ENCODE assay signal across 29 cellular contexts in the genomic region with DNA sequence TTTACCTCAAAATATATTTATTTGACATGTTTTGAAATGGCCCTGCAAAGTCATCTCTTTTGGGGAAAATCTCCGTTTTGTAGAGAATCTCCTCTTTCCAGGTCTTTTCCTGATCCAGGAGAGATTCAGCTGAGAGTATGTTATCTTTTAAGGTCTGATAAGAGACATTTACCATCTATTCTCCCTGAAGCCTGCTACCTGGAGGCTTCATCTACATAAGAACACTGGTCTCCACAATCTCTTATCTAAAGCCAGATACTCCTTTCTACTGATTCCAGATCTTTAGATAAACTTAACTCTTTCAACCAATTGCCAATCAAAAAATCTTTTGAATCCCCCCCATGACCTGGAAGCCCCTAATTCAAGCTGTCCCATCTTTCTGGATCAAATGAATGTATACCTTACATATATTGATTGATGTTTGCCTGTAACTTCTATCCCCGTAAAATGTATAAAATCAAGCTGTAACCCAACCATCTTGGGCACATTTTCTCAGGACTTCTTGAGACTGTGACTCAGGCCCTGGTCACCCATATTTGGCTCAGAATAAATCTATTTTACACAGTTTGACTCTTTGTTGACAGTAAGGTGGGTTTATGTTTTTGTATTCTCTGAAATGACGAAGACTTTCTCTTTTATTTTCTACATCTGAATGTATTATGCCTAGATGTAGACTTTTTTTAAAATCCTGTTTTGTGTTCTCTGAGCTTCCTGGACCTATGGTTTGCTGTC.
DNase-seq lines count a peak whose midpoint lies in the region; ATAC-seq, FAIRE-seq and TF ChIP-seq lines count a peak whose summit lies in the region.
"Had no signal": no experiment of that assay in that cellular context is flagged by ENCODE, and none has a peak within 500 bp of the region (broad histone marks: within the 10 kb centered on the region; RNA-seq: fewer than 3 reads in every experiment).

No MANE protein-coding gene starts in this region.

- ATAC-seq in HG02678 (IDR thresholded peaks at IDR 0.05; ENCODE audit: unreplicated experiment), result no peak
- ATAC-seq: activated CD8-positive, alpha-beta T cell treated with anti-CD3 and anti-CD28 coated beads, Interleukin-2, amount 10 ng/mL, durations not matched to agents 7 days and 5 days; gastrocnemius medialis; left lobe of liver; right lobe of liver; Right ventricle myocardium inferior; SK-N-SH treated with all-trans-retinoic acid at 6 μM for 48 hours; stimulated activated naive CD8-positive, alpha-beta T cell treated with anti-CD3 and anti-CD28 coated beads, Interleukin-15, amount 100 ng/mL, for 72 hours; T-helper 17 cell had no signal

- in situ Hi-C loops in astrocyte of the spinal cord (cut with HindIII; ENCODE audit: low sequenced_read_pairs) (no loop called here), GM13976 (cut with MboI; ENCODE audit: low sequenced_read_pairs, unreplicated experiment) (no loop called here)

- H3K4me3 Mint-ChIP-seq in progenitor cell of endocrine pancreas (ENCODE audit: low read depth), result no peak overlapping the region
- H3K4me3 Mint-ChIP-seq: activated CD8-positive, alpha-beta T cell treated with anti-CD3 and anti-CD28 coated beads, Interleukin-2, amount 10 ng/mL, durations not matched to agents 7 days and 5 days; stimulated activated naive CD8-positive, alpha-beta T cell treated with anti-CD3 and anti-CD28 coated beads, Interleukin-15, amount 100 ng/mL, for 72 hours; T-helper 17 cell had no signal

- no peaks in the 10 kb centered on the region for H3K27me3 Mint-ChIP-seq in progenitor cell of endocrine pancreas
- H3K27me3 Mint-ChIP-seq: CD8-positive, alpha-beta memory T cell; stimulated activated naive CD8-positive, alpha-beta T cell treated with anti-CD3 and anti-CD28 coated beads, Interleukin-15, amount 100 ng/mL, for 72 hours; T-helper 17 cell had no signal

- no peak for TF ChIP-seq POLR2A in GM12892 (IDR thresholded peaks at IDR 0.05; ENCODE audit: low read depth, low read length)

- no peaks in the 10 kb centered on the region for H3K4me1 Mint-ChIP-seq in progenitor cell of endocrine pancreas (ENCODE audit: low read depth)
- H3K4me1 Mint-ChIP-seq: CD8-positive, alpha-beta memory T cell; T-helper 17 cell had no signal

- H3K9me3 Mint-ChIP-seq in progenitor cell of endocrine pancreas (ENCODE audit: low read depth), result no peaks in the 10 kb centered on the region

- H3K36me3 Mint-ChIP-seq in progenitor cell of endocrine pancreas (ENCODE audit: insufficient read depth), result peaks cover 5% of the 10 kb centered on the region

- FAIRE-seq in GM12892 (lab: Jason Lieb, UNC), result peak; percentile 57
- FAIRE-seq: GM19239 had no signal

- DNase-seq in GM12892 (ENCODE audit: insufficient read length) (no peak), LHCN-M2 (ENCODE audit: low read depth) (peak; percentile 22), astrocyte of the spinal cord (ENCODE audit: low read depth, low spot score) (peak; percentile 11), progenitor cell of endocrine pancreas (ENCODE audit: low spot score, unreplicated experiment) (no peak), GM13976 (ENCODE audit: low spot score) (no peak), iPS-NIHi11 (ENCODE audit: low spot score) (no peak)
- DNase-seq: ACHN; activated CD4-positive, alpha-beta T cell treated with anti-CD3 and anti-CD28 coated beads for 1 hour; activated CD8-positive, alpha-beta T cell treated with anti-CD3 and anti-CD28 coated beads, Interleukin-2, amount 10 ng/mL, durations not matched to agents 7 days and 5 days; activated gamma-delta T cell treated with Interleukin-2 at 50 U/mL for 16 hours; activated T-cell treated with anti-CD3 and anti-CD28 coated beads for 4 hours; BE2C; CD8-positive, alpha-beta memory T cell; DMS 273 treated with DMSO at 0.1 percent for 48 hours; gastrocnemius medialis; Karpas-422; NCI-H146; NCI-H2107; NCI-H82; right lobe of liver; stimulated activated naive CD8-positive, alpha-beta T cell treated with anti-CD3 and anti-CD28 coated beads, Interleukin-15, amount 100 ng/mL, for 72 hours; T-helper 17 cell; thyroid gland had no signal

- H3K27ac Mint-ChIP-seq in progenitor cell of endocrine pancreas, result peak overlapping the region; percentile 12
- H3K27ac Mint-ChIP-seq: activated CD8-positive, alpha-beta T cell treated with anti-CD3 and anti-CD28 coated beads, Interleukin-2, amount 10 ng/mL, durations not matched to agents 7 days and 5 days; stimulated activated naive CD8-positive, alpha-beta T cell treated with anti-CD3 and anti-CD28 coated beads, Interleukin-15, amount 100 ng/mL, for 72 hours; T-helper 17 cell had no signal

- TF ChIP-seq CTCF in astrocyte of the spinal cord (IDR thresholded peaks at IDR 0.05; ENCODE audit: low read depth, low read length), result no peak
- TF ChIP-seq CTCF in progenitor cell of endocrine pancreas (IDR thresholded peaks at IDR 0.05; ENCODE audit: unreplicated experiment), result no peak
- no peak for TF ChIP-seq CTCF in GM13976 (IDR thresholded peaks at IDR 0.05; ENCODE audit: borderline replicate concordance, control extremely low read depth, extremely low read depth, insufficient read depth, missing control alignments)

- H3K4me3 ChIP-seq in astrocyte of the spinal cord (ENCODE audit: low read depth, low read length), result no peak overlapping the region
- H3K4me3 ChIP-seq: gastrocnemius medialis, hepatocyte, right lobe of liver, thyroid gland had no signal

Comparison
In these comparisons a context has a peak if more than half of its experiments do, and no peak if none do; other contexts are left out.
1. DNase-seq: peak in LHCN-M2 (single experiment) and astrocyte of the spinal cord (single experiment); none in GM12892 (single experiment), progenitor cell of endocrine pancreas (single experiment), GM13976 (single experiment) and iPS-NIHi11 (single experiment).